ENCODE assay signal across 1 cellular context in the genomic region with DNA sequence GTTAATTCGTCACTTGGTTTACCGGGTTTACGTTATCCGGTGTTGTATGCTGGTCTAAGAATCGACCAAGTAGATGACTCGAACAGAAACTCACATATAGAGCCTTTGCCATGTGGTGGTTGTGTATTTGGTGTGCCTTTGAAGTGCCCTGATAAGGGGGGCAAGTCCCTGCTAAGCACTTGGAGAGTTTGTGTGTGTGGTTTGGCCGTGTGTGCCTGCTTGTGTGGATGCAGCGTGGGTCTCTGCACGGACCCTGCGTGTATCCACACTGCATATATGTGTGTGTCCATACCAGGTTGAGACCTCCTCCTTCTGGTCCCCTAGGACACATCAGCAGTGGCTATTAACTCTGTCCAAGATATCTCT.
TF ChIP-seq lines count a peak whose summit lies in the region.

No MANE protein-coding gene starts in this region.

TF ChIP-seq in GM23338, 12 proteins besides CTCF, POLR2A, EP300 and RAD21 (continued from another document):
- TF ChIP-seq, protein P1, sequence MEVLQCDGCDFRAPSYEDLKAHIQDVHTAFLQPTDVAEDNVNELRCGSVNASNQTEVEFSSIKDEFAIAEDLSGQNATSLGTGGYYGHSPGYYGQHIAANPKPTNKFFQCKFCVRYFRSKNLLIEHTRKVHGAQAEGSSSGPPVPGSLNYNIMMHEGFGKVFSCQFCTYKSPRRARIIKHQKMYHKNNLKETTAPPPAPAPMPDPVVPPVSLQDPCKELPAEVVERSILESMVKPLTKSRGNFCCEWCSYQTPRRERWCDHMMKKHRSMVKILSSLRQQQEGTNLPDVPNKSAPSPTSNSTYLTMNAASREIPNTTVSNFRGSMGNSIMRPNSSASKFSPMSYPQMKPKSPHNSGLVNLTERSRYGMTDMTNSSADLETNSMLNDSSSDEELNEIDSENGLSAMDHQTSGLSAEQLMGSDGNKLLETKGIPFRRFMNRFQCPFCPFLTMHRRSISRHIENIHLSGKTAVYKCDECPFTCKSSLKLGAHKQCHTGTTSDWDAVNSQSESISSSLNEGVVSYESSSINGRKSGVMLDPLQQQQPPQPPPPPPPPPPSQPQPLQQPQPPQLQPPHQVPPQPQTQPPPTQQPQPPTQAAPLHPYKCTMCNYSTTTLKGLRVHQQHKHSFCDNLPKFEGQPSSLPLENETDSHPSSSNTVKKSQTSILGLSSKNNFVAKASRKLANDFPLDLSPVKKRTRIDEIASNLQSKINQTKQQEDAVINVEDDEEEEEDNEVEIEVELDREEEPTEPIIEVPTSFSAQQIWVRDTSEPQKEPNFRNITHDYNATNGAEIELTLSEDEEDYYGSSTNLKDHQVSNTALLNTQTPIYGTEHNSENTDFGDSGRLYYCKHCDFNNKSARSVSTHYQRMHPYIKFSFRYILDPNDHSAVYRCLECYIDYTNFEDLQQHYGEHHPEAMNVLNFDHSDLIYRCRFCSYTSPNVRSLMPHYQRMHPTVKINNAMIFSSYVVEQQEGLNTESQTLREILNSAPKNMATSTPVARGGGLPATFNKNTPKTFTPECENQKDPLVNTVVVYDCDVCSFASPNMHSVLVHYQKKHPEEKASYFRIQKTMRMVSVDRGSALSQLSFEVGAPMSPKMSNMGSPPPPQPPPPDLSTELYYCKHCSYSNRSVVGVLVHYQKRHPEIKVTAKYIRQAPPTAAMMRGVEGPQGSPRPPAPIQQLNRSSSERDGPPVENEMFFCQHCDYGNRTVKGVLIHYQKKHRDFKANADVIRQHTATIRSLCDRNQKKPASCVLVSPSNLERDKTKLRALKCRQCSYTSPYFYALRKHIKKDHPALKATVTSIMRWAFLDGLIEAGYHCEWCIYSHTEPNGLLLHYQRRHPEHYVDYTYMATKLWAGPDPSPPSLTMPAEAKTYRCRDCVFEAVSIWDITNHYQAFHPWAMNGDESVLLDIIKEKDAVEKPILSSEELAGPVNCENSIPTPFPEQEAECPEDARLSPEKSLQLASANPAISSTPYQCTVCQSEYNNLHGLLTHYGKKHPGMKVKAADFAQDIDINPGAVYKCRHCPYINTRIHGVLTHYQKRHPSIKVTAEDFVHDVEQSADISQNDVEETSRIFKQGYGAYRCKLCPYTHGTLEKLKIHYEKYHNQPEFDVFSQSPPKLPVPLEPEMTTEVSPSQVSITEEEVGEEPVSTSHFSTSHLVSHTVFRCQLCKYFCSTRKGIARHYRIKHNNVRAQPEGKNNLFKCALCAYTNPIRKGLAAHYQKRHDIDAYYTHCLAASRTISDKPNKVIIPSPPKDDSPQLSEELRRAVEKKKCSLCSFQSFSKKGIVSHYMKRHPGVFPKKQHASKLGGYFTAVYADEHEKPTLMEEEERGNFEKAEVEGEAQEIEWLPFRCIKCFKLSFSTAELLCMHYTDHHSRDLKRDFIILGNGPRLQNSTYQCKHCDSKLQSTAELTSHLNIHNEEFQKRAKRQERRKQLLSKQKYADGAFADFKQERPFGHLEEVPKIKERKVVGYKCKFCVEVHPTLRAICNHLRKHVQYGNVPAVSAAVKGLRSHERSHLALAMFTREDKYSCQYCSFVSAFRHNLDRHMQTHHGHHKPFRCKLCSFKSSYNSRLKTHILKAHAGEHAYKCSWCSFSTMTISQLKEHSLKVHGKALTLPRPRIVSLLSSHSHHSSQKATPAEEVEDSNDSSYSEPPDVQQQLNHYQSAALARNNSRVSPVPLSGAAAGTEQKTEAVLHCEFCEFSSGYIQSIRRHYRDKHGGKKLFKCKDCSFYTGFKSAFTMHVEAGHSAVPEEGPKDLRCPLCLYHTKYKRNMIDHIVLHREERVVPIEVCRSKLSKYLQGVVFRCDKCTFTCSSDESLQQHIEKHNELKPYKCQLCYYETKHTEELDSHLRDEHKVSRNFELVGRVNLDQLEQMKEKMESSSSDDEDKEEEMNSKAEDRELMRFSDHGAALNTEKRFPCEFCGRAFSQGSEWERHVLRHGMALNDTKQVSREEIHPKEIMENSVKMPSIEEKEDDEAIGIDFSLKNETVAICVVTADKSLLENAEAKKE (CRISPR knock-in tag; IDR thresholded peaks at IDR 0.05) = no peak
- no peak for TF ChIP-seq STAT1 (IDR thresholded peaks at IDR 0.05; ENCODE audit: unreplicated experiment)
